ENCODE assay signal across 8 cellular contexts in genomic region chr14:105488781-105489606, GRCh38. TPM values are rescaled to one million over a fixed set of nuclear protein-coding genes. Genes with fewer than 3 reads are reported as not detected.
A peak's percentile ranks its signal among the peaks of the same experiment; 100 is the strongest.
DNase-seq lines count a peak whose midpoint lies in the region; ATAC-seq, FAIRE-seq and TF ChIP-seq lines count a peak whose summit lies in the region.

No MANE protein-coding gene starts in this region.

- H3K36me3 ChIP-seq in GM23248 (ENCODE audit: low read depth): no peaks in the 10 kb centered on the region
- H3K36me3 ChIP-seq in SU-DHL-6 (ENCODE audit: low read length): no peaks in the 10 kb centered on the region
- no peaks in the 10 kb centered on the region for H3K36me3 ChIP-seq in left ventricle myocardium inferior
- H3K36me3 ChIP-seq in skeletal muscle satellite cell (ENCODE audit: insufficient read depth, low read length): no peaks in the 10 kb centered on the region

- H3K4me2 ChIP-seq in GM23248 (ENCODE audit: unreplicated experiment): no peak overlapping the region
- H3K4me2 ChIP-seq in SU-DHL-6 (ENCODE audit: low read depth, low read length, poor library complexity, severe bottlenecking): peak overlapping the region; percentile 84
- H3K4me2 ChIP-seq in skeletal muscle satellite cell (ENCODE audit: low read length): peak overlapping the region; percentile 98

- H3K27ac ChIP-seq in GM23248: no peak overlapping the region
- no peak overlapping the region for H3K27ac ChIP-seq in SU-DHL-6 (ENCODE audit: low read depth, low read length)
- peak overlapping the region; percentile 100 for H3K27ac ChIP-seq in left ventricle myocardium inferior (replicated peaks)

- H4K20me1 ChIP-seq in GM23248 (ENCODE audit: insufficient read depth): no peaks in the 10 kb centered on the region
- H4K20me1 ChIP-seq in SU-DHL-6 (ENCODE audit: low read depth, low read length): no peaks in the 10 kb centered on the region

- no peak for DNase-seq in GM23248
- DNase-seq in left ventricle myocardium inferior: peak; percentile 22
- DNase-seq in activated gamma-delta T cell (lab: John Stamatoyannopoulos, UW): no peak
- DNase-seq in RCC 7860 (ENCODE audit: low spot score): no peak
- DNase-seq in DMS79 treated with DMSO at 0.1 percent for 48 hours (lab: John Stamatoyannopoulos, UW): no peak

- H3K9me3 ChIP-seq in GM23248 (ENCODE audit: low read depth) (no peaks in the 10 kb centered on the region), SU-DHL-6 (ENCODE audit: insufficient read depth, low read length) (no peaks in the 10 kb centered on the region), left ventricle myocardium inferior (replicated peaks) (no peaks in the 10 kb centered on the region), skeletal muscle satellite cell (replicated peaks; ENCODE audit: low read length) (no peaks in the 10 kb centered on the region)

- no peaks in the 10 kb centered on the region for H3K79me2 ChIP-seq in GM23248 (ENCODE audit: insufficient read depth)
- no peaks in the 10 kb centered on the region for H3K79me2 ChIP-seq in SU-DHL-6 (ENCODE audit: insufficient read depth, low read length)

- H3K9me2 ChIP-seq in GM23248 (ENCODE audit: insufficient read depth) (no peaks in the 10 kb centered on the region), SU-DHL-6 (replicated peaks; ENCODE audit: insufficient read depth, low read length) (no peaks in the 10 kb centered on the region)

- H3F3A ChIP-seq in GM23248 (ENCODE audit: insufficient read depth) (no peaks in the 10 kb centered on the region), SU-DHL-6 (ENCODE audit: insufficient read depth) (peaks cover 5% of the 10 kb centered on the region; the same call in 1 of the 2 replicates)

- no peak for ATAC-seq in HG03432 (IDR thresholded peaks at IDR 0.05; ENCODE audit: unreplicated experiment)

- intact Hi-C loops in left ventricle myocardium inferior (cut with micrococcal nuclease): no loop called here

- H2AFZ ChIP-seq in GM23248 (no peak overlapping the region), SU-DHL-6 (ENCODE audit: low read depth, low read length, severe bottlenecking) (no peak overlapping the region)

- no peak for TF ChIP-seq CTCF in SU-DHL-6 (IDR thresholded peaks at IDR 0.05; ENCODE audit: insufficient read depth, low read length, poor library complexity, severe bottlenecking)
- TF ChIP-seq CTCF in left ventricle myocardium inferior (IDR thresholded peaks at IDR 0.05; ENCODE audit: borderline replicate concordance): no peak

- in situ Hi-C loops in GM23248 (cut with MboI): no loop called here

- WGBS in GM23248 (ENCODE audit: low coverage in 1 of 2, low lambda C conversion rate in 2 of 2, missing lambda C conversion rate in 2 of 2), 2 experiments: 36 to 37% methylated on average over 18 to 21 of the region's 21 CpGs

- H3K4me1 ChIP-seq in GM23248 (ENCODE audit: insufficient read depth) (peaks cover 11% of the 10 kb centered on the region; the same call in 1 of the 2 replicates), left ventricle myocardium inferior (peaks cover 82% of the 10 kb centered on the region), skeletal muscle satellite cell (ENCODE audit: control insufficient read depth, insufficient read depth, low read length) (peaks cover 17% of the 10 kb centered on the region)

- H3K4me3 ChIP-seq in GM23248 (peak overlapping the region; percentile 77), SU-DHL-6 (ENCODE audit: insufficient read depth, low read length, poor library complexity, severe bottlenecking) (no peak overlapping the region), left ventricle myocardium inferior (peak overlapping the region; percentile 87), skeletal muscle satellite cell (ENCODE audit: low read length) (no peak overlapping the region)

- H3K27me3 ChIP-seq in GM23248 (replicated peaks; ENCODE audit: insufficient read depth): peaks cover 17% of the 10 kb centered on the region
- no peaks in the 10 kb centered on the region for H3K27me3 ChIP-seq in SU-DHL-6 (ENCODE audit: low read length)
- no peaks in the 10 kb centered on the region for H3K27me3 ChIP-seq in left ventricle myocardium inferior (ENCODE audit: low read depth)
- no peaks in the 10 kb centered on the region for H3K27me3 ChIP-seq in skeletal muscle satellite cell (ENCODE audit: control insufficient read depth, insufficient read depth, low read length)

- H3K9ac ChIP-seq in GM23248 (peak overlapping the region; percentile 95; the same call in 1 of the 2 replicates), SU-DHL-6 (ENCODE audit: low read length) (peak overlapping the region; percentile 91), skeletal muscle satellite cell (ENCODE audit: low read depth, low read length) (no peak overlapping the region)

- no peak for FAIRE-seq in RCC 7860 (lab: Jason Lieb, UNC)

RNA-seq across cellular contexts. Expression of gene TEDC1, which starts 2.1 kb away (rescaled TPM):
- total RNA-seq in GM23248 (2014; rRNA removed; shearing (Covaris generic)): 8.7 and 9.8 TPM in 2 replicates
- 4.0 and 6.4 TPM in 2 replicates for polyA plus RNA-seq in GM23248 (2016; fragmentation: Nextera tagmentation; extraction: Ambion mirVana)
- total RNA-seq in left ventricle myocardium inferior: 4.0 TPM
- 11.4 and 12.7 TPM in 2 replicates for total RNA-seq in skeletal muscle satellite cell (2012; rRNA removed)

RNA-seq across cellular contexts. Expression of gene CRIP1, which starts 2.3 kb away (rescaled TPM):
- total RNA-seq in GM23248 (2014; rRNA removed; shearing (Covaris generic)): 1.8 and 12.3 TPM in 2 replicates
- 32.7 and 37.7 TPM in 2 replicates for polyA plus RNA-seq in GM23248 (2016; fragmentation: Nextera tagmentation; extraction: Ambion mirVana)
- total RNA-seq in left ventricle myocardium inferior: 65.9 TPM
- total RNA-seq in skeletal muscle satellite cell (2012; rRNA removed): 4.1 and 16.8 TPM in 2 replicates

RNA-seq across cellular contexts. Expression of gene CRIP2, which starts 14.4 kb away (rescaled TPM):
- 149 and 188 TPM in 2 replicates for total RNA-seq in GM23248 (2014; rRNA removed; shearing (Covaris generic))
- polyA plus RNA-seq in GM23248 (2016; fragmentation: Nextera tagmentation; extraction: Ambion mirVana): 317 and 319 TPM in 2 replicates
- 1,068 TPM for total RNA-seq in left ventricle myocardium inferior
- total RNA-seq in skeletal muscle satellite cell (2012; rRNA removed): 29.7 and 60.7 TPM in 2 replicates

RNA-seq across cellular contexts. Expression of gene TMEM121, which starts 37.4 kb away (rescaled TPM):
- 11.1 and 20.5 TPM in 2 replicates for total RNA-seq in GM23248 (2014; rRNA removed; shearing (Covaris generic))
- polyA plus RNA-seq in GM23248 (2016; fragmentation: Nextera tagmentation; extraction: Ambion mirVana): 4.1 and 5.8 TPM in 2 replicates
- total RNA-seq in left ventricle myocardium inferior: 2.1 TPM
- 2.3 and 3.9 TPM in 2 replicates for total RNA-seq in skeletal muscle satellite cell (2012; rRNA removed)

Comparison
In these comparisons a context has a peak if more than half of its experiments do, and no peak if none do; other contexts are left out.
1. H3K4me3 ChIP-seq: peak in GM23248 (single experiment) and left ventricle myocardium inferior (single experiment); none in SU-DHL-6 (single experiment) and skeletal muscle satellite cell (single experiment).